16 cellular contexts compared by ENCODE assay signal in the genomic region with DNA sequence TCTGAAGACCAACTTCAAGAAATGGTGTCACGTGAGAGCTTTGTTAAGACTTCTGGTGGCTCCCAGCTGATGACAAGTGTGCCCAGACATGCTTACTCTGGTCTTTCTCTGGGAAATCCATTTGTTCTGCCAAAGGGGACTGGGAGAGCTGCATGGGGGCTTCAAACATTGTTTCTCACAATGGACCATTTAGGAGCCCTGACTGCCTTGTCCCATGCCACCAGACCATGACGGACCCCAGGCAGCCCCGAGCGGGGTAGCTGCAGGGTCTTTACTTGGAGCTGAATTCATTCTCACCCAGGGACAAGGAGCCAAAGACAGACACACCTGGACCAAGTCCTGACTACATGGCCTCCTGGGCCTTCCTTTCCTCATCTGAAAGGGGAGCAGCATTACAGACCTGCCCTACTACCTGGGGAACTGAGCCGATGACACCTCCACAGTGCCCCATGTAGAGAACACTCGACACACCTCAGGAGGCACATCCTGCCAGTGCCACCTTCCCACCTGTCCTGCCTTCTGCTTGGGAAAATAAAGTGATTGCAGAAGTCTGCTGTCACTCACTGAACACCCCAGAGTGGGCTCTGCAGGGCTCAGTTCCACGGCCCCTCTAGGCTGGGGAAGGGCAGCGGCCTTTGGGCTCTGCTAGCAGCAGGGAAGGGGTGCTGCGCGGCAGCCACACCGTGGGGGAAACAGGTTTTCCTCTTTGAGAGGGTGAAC.
A peak's percentile ranks its signal among the peaks of the same experiment; 100 is the strongest.
DNase-seq lines count a peak whose midpoint lies in the region; ATAC-seq and TF ChIP-seq lines count a peak whose summit lies in the region.
"Had no signal": no experiment of that assay in that cellular context is flagged by ENCODE, and none has a peak within 500 bp of the region (broad histone marks: within the 10 kb centered on the region; RNA-seq: fewer than 3 reads in every experiment).

No MANE protein-coding gene starts in this region.

- in situ Hi-C loops in GM23248 (cut with MboI): no loop called here

- peaks cover 4% of the 10 kb centered on the region for H3K36me3 Mint-ChIP-seq in endothelial cell (ENCODE audit: low read depth, unreplicated experiment)
- H3K36me3 Mint-ChIP-seq in naive thymus-derived CD4-positive, alpha-beta T cell: no peaks in the 10 kb centered on the region
- H3K36me3 Mint-ChIP-seq: CD8-positive, alpha-beta memory T cell; IgD-negative memory B cell had no signal

- ATAC-seq in naive thymus-derived CD4-positive, alpha-beta T cell: no peak
- ATAC-seq: HCT116, Panc1, Right ventricle myocardium inferior had no signal

- H3K4me2 ChIP-seq in GM23248 (ENCODE audit: unreplicated experiment) (peak overlapping the region; percentile 70), OCI-LY1 (ENCODE audit: low read length) (peak overlapping the region; percentile 37; the same call in 1 of the 2 replicates)

- no peaks in the 10 kb centered on the region for H4K20me1 ChIP-seq in GM23248 (ENCODE audit: insufficient read depth)
- H4K20me1 ChIP-seq in OCI-LY1 (ENCODE audit: insufficient read depth, low read length): no peaks in the 10 kb centered on the region

- no peaks in the 10 kb centered on the region for H3K36me3 ChIP-seq in GM23248 (ENCODE audit: low read depth)
- H3K36me3 ChIP-seq in OCI-LY1 (ENCODE audit: insufficient read depth, low read length): no peaks in the 10 kb centered on the region
- H3K36me3 ChIP-seq in naive thymus-derived CD4-positive, alpha-beta T cell (ENCODE audit: control insufficient read depth in 2 of 3, insufficient read depth in 3 of 3, low read length in 3 of 3): no peaks in the 10 kb centered on the region

- no peak overlapping the region for H2AFZ ChIP-seq in GM23248
- no peak overlapping the region for H2AFZ ChIP-seq in OCI-LY1 (ENCODE audit: low read length)

- no peaks in the 10 kb centered on the region for H3K79me2 ChIP-seq in GM23248 (ENCODE audit: insufficient read depth)
- H3K79me2 ChIP-seq in OCI-LY1 (ENCODE audit: insufficient read depth, low read length): no peaks in the 10 kb centered on the region

- no peaks in the 10 kb centered on the region for H3F3A ChIP-seq in GM23248 (ENCODE audit: insufficient read depth)
- H3F3A ChIP-seq in OCI-LY1 (ENCODE audit: insufficient read depth, low read length): no peaks in the 10 kb centered on the region

- peak overlapping the region; percentile 84 for H3K27ac Mint-ChIP-seq in endothelial cell (ENCODE audit: unreplicated experiment)
- H3K27ac Mint-ChIP-seq in naive thymus-derived CD4-positive, alpha-beta T cell: peak overlapping the region in 1 of 9 donors; percentile 36
- H3K27ac Mint-ChIP-seq: B cell, IgD-negative memory B cell had no signal

- CTCF ChIA-PET in naive thymus-derived CD4-positive, alpha-beta T cell (lab: Charles Lee): no interaction called here

- 96% methylated on average over 9 to 11 of the region's 11 CpGs for WGBS in GM23248 (ENCODE audit: low coverage in 1 of 2, low lambda C conversion rate in 2 of 2, missing lambda C conversion rate in 2 of 2), 2 experiments

- peak overlapping the region; percentile 51 for H3K4me3 Mint-ChIP-seq in endothelial cell (ENCODE audit: unreplicated experiment)
- no peak overlapping the region for H3K4me3 Mint-ChIP-seq in naive thymus-derived CD4-positive, alpha-beta T cell
- H3K4me3 Mint-ChIP-seq: CD8-positive, alpha-beta memory T cell; IgD-negative memory B cell had no signal

- POLR2A ChIA-PET in naive thymus-derived CD4-positive, alpha-beta T cell (lab: Charles Lee): no interaction called here

- no peaks in the 10 kb centered on the region for H3K9me3 Mint-ChIP-seq in endothelial cell (ENCODE audit: unreplicated experiment)
- H3K9me3 Mint-ChIP-seq in naive thymus-derived CD4-positive, alpha-beta T cell: no peaks in the 10 kb centered on the region
- H3K9me3 Mint-ChIP-seq: CD8-positive, alpha-beta memory T cell; IgD-negative memory B cell had no signal

- H3K4me1 ChIP-seq in GM23248 (ENCODE audit: insufficient read depth) (peaks cover 10% of the 10 kb centered on the region), OCI-LY1 (ENCODE audit: insufficient read depth, low read length, severe bottlenecking) (peaks cover 57% of the 10 kb centered on the region)
- H3K4me1 ChIP-seq in naive thymus-derived CD4-positive, alpha-beta T cell (ENCODE audit: control insufficient read depth in 2 of 2, insufficient read depth in 2 of 2, low read length in 2 of 2): no peaks in the 10 kb centered on the region

- H3K9ac ChIP-seq in GM23248 (no peak overlapping the region), OCI-LY1 (ENCODE audit: low read length) (no peak overlapping the region)

- H3K27me3 ChIP-seq in GM23248 (replicated peaks; ENCODE audit: insufficient read depth): no peaks in the 10 kb centered on the region
- H3K27me3 ChIP-seq in OCI-LY1 (ENCODE audit: insufficient read depth, low read length): no peaks in the 10 kb centered on the region
- H3K27me3 ChIP-seq in naive thymus-derived CD4-positive, alpha-beta T cell (ENCODE audit: control insufficient read depth in 2 of 2, insufficient read depth in 2 of 2, low read length in 2 of 2): no peaks in the 10 kb centered on the region

- H3K4me3 ChIP-seq in GM23248 (no peak overlapping the region), OCI-LY1 (ENCODE audit: low read depth, low read length, poor library complexity, severe bottlenecking) (no peak overlapping the region)
- no peak overlapping the region for H3K4me3 ChIP-seq in naive thymus-derived CD4-positive, alpha-beta T cell (ENCODE audit: low read length)

- no peaks in the 10 kb centered on the region for H3K9me2 ChIP-seq in GM23248 (ENCODE audit: insufficient read depth)
- H3K9me2 ChIP-seq in OCI-LY1 (ENCODE audit: low read depth, low read length): no peaks in the 10 kb centered on the region

- H3K27me3 Mint-ChIP-seq in endothelial cell (ENCODE audit: unreplicated experiment): peaks cover 20% of the 10 kb centered on the region
- no peaks in the 10 kb centered on the region for H3K27me3 Mint-ChIP-seq in naive thymus-derived CD4-positive, alpha-beta T cell
- H3K27me3 Mint-ChIP-seq: B cell had no signal

- intact Hi-C loops in posterior vena cava (cut with DNase I): no loop called here
- intact Hi-C loops in naive thymus-derived CD4-positive, alpha-beta T cell (cut with micrococcal nuclease): no loop called here

- TF ChIP-seq CTCF in OCI-LY1 (IDR thresholded peaks at IDR 0.05; ENCODE audit: low read length): no peak
- no peak for TF ChIP-seq CTCF in endothelial cell (IDR thresholded peaks at IDR 0.05; ENCODE audit: unreplicated experiment)

- DNase-seq in GM23248: no peak
- DNase-seq in endothelial cell (ENCODE audit: low spot score): no peak
- peak; percentile 45 for DNase-seq in posterior vena cava (ENCODE audit: low spot score)
- DNase-seq in iPS-NIHi11 (ENCODE audit: low spot score): no peak
- DNase-seq in NCI-H2029 (lab: John Stamatoyannopoulos, UW): no peak
- no peak for DNase-seq in naive thymus-derived CD4-positive, alpha-beta T cell
- DNase-seq: CD8-positive, alpha-beta memory T cell; NCI-H446; NCI-H748 treated with DMSO at 0.1 percent for 48 hours had no signal

- peaks cover 49% of the 10 kb centered on the region for H3K4me1 Mint-ChIP-seq in endothelial cell (ENCODE audit: unreplicated experiment)
- no peaks in the 10 kb centered on the region for H3K4me1 Mint-ChIP-seq in naive thymus-derived CD4-positive, alpha-beta T cell
- H3K4me1 Mint-ChIP-seq: IgD-negative memory B cell had no signal

- H3K9me3 ChIP-seq in GM23248 (ENCODE audit: low read depth) (no peaks in the 10 kb centered on the region), OCI-LY1 (ENCODE audit: low read length) (no peaks in the 10 kb centered on the region)
- no peaks in the 10 kb centered on the region for H3K9me3 ChIP-seq in naive thymus-derived CD4-positive, alpha-beta T cell (ENCODE audit: control insufficient read depth in 2 of 3, low read length in 3 of 3)

- no peak overlapping the region for H3K27ac ChIP-seq in GM23248
- H3K27ac ChIP-seq in OCI-LY1 (ENCODE audit: low read depth, low read length, poor library complexity, severe bottlenecking): peak overlapping the region; percentile 45
- no peak overlapping the region for H3K27ac ChIP-seq in naive thymus-derived CD4-positive, alpha-beta T cell (ENCODE audit: low read depth, low read length)
- H3K27ac ChIP-seq: SK-N-MC had no signal
